ENCODE assay signal across 2 cellular contexts in the genomic region with DNA sequence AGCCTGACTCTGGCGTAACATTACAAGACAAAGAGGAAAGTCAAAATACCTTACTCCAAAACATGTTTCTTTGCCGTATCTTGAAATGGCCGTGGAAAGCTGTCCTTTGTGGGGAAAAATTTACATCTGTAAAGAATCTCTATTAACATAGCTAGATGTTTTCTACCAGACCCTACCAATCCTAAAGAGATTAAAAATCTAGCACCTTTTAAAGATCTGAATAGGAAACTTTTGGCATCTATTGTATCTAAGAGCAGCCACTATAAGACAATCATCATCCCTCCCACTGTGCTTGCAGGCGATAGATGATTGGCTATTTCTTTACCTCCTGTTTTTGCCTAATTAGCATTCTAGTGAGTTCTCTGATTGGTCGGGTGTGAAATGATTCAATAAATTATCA.
TF ChIP-seq lines count a peak whose summit lies in the region.

No MANE protein-coding gene starts in this region.

TF ChIP-seq in GM23338, 12 proteins besides CTCF, POLR2A, EP300 and RAD21:
- TF ChIP-seq, protein P1, sequence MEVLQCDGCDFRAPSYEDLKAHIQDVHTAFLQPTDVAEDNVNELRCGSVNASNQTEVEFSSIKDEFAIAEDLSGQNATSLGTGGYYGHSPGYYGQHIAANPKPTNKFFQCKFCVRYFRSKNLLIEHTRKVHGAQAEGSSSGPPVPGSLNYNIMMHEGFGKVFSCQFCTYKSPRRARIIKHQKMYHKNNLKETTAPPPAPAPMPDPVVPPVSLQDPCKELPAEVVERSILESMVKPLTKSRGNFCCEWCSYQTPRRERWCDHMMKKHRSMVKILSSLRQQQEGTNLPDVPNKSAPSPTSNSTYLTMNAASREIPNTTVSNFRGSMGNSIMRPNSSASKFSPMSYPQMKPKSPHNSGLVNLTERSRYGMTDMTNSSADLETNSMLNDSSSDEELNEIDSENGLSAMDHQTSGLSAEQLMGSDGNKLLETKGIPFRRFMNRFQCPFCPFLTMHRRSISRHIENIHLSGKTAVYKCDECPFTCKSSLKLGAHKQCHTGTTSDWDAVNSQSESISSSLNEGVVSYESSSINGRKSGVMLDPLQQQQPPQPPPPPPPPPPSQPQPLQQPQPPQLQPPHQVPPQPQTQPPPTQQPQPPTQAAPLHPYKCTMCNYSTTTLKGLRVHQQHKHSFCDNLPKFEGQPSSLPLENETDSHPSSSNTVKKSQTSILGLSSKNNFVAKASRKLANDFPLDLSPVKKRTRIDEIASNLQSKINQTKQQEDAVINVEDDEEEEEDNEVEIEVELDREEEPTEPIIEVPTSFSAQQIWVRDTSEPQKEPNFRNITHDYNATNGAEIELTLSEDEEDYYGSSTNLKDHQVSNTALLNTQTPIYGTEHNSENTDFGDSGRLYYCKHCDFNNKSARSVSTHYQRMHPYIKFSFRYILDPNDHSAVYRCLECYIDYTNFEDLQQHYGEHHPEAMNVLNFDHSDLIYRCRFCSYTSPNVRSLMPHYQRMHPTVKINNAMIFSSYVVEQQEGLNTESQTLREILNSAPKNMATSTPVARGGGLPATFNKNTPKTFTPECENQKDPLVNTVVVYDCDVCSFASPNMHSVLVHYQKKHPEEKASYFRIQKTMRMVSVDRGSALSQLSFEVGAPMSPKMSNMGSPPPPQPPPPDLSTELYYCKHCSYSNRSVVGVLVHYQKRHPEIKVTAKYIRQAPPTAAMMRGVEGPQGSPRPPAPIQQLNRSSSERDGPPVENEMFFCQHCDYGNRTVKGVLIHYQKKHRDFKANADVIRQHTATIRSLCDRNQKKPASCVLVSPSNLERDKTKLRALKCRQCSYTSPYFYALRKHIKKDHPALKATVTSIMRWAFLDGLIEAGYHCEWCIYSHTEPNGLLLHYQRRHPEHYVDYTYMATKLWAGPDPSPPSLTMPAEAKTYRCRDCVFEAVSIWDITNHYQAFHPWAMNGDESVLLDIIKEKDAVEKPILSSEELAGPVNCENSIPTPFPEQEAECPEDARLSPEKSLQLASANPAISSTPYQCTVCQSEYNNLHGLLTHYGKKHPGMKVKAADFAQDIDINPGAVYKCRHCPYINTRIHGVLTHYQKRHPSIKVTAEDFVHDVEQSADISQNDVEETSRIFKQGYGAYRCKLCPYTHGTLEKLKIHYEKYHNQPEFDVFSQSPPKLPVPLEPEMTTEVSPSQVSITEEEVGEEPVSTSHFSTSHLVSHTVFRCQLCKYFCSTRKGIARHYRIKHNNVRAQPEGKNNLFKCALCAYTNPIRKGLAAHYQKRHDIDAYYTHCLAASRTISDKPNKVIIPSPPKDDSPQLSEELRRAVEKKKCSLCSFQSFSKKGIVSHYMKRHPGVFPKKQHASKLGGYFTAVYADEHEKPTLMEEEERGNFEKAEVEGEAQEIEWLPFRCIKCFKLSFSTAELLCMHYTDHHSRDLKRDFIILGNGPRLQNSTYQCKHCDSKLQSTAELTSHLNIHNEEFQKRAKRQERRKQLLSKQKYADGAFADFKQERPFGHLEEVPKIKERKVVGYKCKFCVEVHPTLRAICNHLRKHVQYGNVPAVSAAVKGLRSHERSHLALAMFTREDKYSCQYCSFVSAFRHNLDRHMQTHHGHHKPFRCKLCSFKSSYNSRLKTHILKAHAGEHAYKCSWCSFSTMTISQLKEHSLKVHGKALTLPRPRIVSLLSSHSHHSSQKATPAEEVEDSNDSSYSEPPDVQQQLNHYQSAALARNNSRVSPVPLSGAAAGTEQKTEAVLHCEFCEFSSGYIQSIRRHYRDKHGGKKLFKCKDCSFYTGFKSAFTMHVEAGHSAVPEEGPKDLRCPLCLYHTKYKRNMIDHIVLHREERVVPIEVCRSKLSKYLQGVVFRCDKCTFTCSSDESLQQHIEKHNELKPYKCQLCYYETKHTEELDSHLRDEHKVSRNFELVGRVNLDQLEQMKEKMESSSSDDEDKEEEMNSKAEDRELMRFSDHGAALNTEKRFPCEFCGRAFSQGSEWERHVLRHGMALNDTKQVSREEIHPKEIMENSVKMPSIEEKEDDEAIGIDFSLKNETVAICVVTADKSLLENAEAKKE (CRISPR knock-in tag; IDR thresholded peaks at IDR 0.05): no peak
- TF ChIP-seq ZNF331 (CRISPR knock-in tag; IDR thresholded peaks at IDR 0.05; ENCODE audit: low read depth): 0 out of 2 replicates have a peak, but pooled peaks have one; percentile 3

TF ChIP-seq in WTC11, 78 proteins besides CTCF, POLR2A, EP300 and RAD21 (continued from another document):
- TF ChIP-seq, protein P2, sequence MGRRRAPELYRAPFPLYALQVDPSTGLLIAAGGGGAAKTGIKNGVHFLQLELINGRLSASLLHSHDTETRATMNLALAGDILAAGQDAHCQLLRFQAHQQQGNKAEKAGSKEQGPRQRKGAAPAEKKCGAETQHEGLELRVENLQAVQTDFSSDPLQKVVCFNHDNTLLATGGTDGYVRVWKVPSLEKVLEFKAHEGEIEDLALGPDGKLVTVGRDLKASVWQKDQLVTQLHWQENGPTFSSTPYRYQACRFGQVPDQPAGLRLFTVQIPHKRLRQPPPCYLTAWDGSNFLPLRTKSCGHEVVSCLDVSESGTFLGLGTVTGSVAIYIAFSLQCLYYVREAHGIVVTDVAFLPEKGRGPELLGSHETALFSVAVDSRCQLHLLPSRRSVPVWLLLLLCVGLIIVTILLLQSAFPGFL (CRISPR knock-in tag; IDR thresholded peaks at IDR 0.05; ENCODE audit: borderline replicate concordance): no peak
